ENCODE assay signal across 13 cellular contexts in genomic region chr9:110999379-110999778, GRCh38. TPM values are rescaled to one million over a fixed set of nuclear protein-coding genes. Genes with fewer than 3 reads are reported as not detected.
"Had no signal": no experiment of that assay in that cellular context is flagged by ENCODE, and none has a peak within 500 bp of the region (broad histone marks: within the 10 kb centered on the region; RNA-seq: fewer than 3 reads in every experiment).

No MANE protein-coding gene starts in this region.

- H3K4me1 ChIP-seq: uterus had no signal

- H3K27me3 ChIP-seq: brain microvascular endothelial cell, left lung, uterus had no signal

- H3K36me3 ChIP-seq: brain microvascular endothelial cell, left lung, thoracic aorta, uterus had no signal

- DNase-seq: activated effector memory CD4-positive, alpha-beta T cell treated with Interleukin-2 at 50 U/mL for 16 hours; activated T-cell treated with anti-CD3 and anti-CD28 coated beads, Interleukin-2, amount 50 U/mL, for 1 hour; amniotic stem cell; brain microvascular endothelial cell; islet precursor cell; left lung; stimulated activated CD4-positive, alpha-beta T cell treated with anti-CD3 and anti-CD28 coated beads, Interleukin-2, amount 100 ng/mL, for 48 hours; stimulated activated naive CD4-positive, alpha-beta T cell treated with Interleukin-2 at 50 U/mL for 16 hours; uterus had no signal

- H3K27ac ChIP-seq: brain microvascular endothelial cell, left lung, thoracic aorta, uterus had no signal

- H3K9me3 ChIP-seq: left lung, thoracic aorta, uterus had no signal

- ATAC-seq: activated CD4-positive, CD25-positive, alpha-beta regulatory T cell treated with anti-CD3 and anti-CD28 coated beads, Interleukin-2, amount 50 U/mL, for 24 hours; activated naive CD4-positive, alpha-beta T cell treated with anti-CD3 and anti-CD28 coated beads, Interleukin-2, amount 50 U/mL, for 72 hours; esophagus mucosa; left lung had no signal

- H3K4me3 ChIP-seq: left lung, thoracic aorta, uterus had no signal

RNA-seq across cellular contexts. Expression of gene LPAR1, which starts 38.9 kb away (rescaled TPM):
- total RNA-seq: activated naive CD4-positive, alpha-beta T cell treated with anti-CD3 and anti-CD28 coated beads, Interleukin-2, amount 50 U/mL, for 72 hours had no signal
